ENCODE assay signal across 21 cellular contexts in the genomic region with DNA sequence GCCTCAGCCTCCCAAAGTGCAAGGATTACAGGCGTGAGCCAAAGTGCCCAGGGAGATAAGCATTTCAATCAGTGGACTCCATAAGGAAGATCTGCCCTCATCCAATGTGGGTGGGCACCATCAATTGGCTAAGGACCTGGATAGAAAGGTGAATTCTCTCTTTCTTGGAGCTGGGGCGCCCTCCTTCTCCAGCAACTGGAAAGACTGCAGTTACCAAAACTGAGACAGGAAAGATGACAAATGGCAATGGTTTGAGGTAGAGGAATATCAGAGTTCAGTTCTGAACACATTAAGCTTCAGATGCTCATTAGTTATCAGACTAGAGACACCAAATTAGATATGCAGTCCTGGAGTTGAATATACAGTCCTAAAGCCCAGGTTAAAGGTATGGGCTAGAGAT. TPM values are rescaled to one million over a fixed set of nuclear protein-coding genes. Genes with fewer than 3 reads are reported as not detected.
DNase-seq lines count a peak whose midpoint lies in the region; ATAC-seq and TF ChIP-seq lines count a peak whose summit lies in the region.
"Had no signal": no experiment of that assay in that cellular context is flagged by ENCODE, and none has a peak within 500 bp of the region (broad histone marks: within the 10 kb centered on the region; RNA-seq: fewer than 3 reads in every experiment).

No MANE protein-coding gene starts in this region.

- RAD21 ChIA-PET in HCT116 (lab: Charles Lee; ENCODE audit: low non-redundant PET in 1 of 2, low total read pairs in 2 of 2, uncharacterized antibody in 2 of 2, unreplicated experiment in 2 of 2), result no interaction called here

- ATAC-seq in activated naive CD4-positive, alpha-beta T cell treated with anti-CD3 and anti-CD28 coated beads, Interleukin-2, amount 50 U/mL, for 72 hours, result peak; percentile 41 to 43
- ATAC-seq in HCT116, result peak; percentile 69
- peak; percentile 89 for ATAC-seq in WTC11
- ATAC-seq in HG02970 (IDR thresholded peaks at IDR 0.05; ENCODE audit: low FRiP score, unreplicated experiment), result no peak

- CTCF ChIA-PET in HCT116 (lab: Charles Lee) (interaction anchor here (0.9 to 1.3 kb wide), 3 partner anchors 9 to 252 kb away, joined by 3 to 9 read pairs (median 3); no protein-coding TSS in a partner anchor), WTC11 (lab: Charles Lee) (interaction anchor here (1.0 to 1.4 kb wide), 7 partner anchors 15 to 252 kb away, joined by 4 to 8 read pairs (median 5); no protein-coding TSS in a partner anchor)

- TF ChIP-seq CTCF in HCT116 (IDR thresholded peaks at IDR 0.05 in 2 of 3, conservative IDR thresholded peaks at IDR 0.05 in 1 of 3; ENCODE audit: borderline replicate concordance in 1 of 3, insufficient read depth in 1 of 3, low read depth in 2 of 3, low read length in 2 of 3) (peak; percentile 33 to 51 (median 43); a peak in 5 of 6 replicates), WTC11 (IDR thresholded peaks at IDR 0.05) (no peak)

- H3K27ac Mint-ChIP-seq in activated naive CD4-positive, alpha-beta T cell treated with anti-CD3 and anti-CD28 coated beads, Interleukin-2, amount 50 U/mL, for 72 hours, result no peak overlapping the region
- H3K27ac Mint-ChIP-seq in WTC11, result no peak overlapping the region

- H3K36me3 Mint-ChIP-seq in activated naive CD4-positive, alpha-beta T cell treated with anti-CD3 and anti-CD28 coated beads, Interleukin-2, amount 50 U/mL, for 72 hours, result peaks cover 0 to 15% of the 10 kb centered on the region in 2 donors
- H3K36me3 Mint-ChIP-seq in WTC11, result no peaks in the 10 kb centered on the region

- H3K4me2 ChIP-seq in HCT116 (ENCODE audit: low read length) (no peak overlapping the region), mesendoderm (ENCODE audit: low read length) (no peak overlapping the region)
- H3K4me2 ChIP-seq: KMS-11, smooth muscle cell had no signal

- no peaks in the 10 kb centered on the region for H3K9me2 ChIP-seq in HCT116 (ENCODE audit: insufficient read depth)

- H2BK120ac ChIP-seq in mesendoderm (ENCODE audit: low read depth, low read length), result no peak overlapping the region

- H3K27me3 ChIP-seq in HCT116 (ENCODE audit: insufficient read depth, low read length) (no peaks in the 10 kb centered on the region), mesendoderm (ENCODE audit: insufficient read depth, low read length, poor library complexity) (no peaks in the 10 kb centered on the region)
- H3K27me3 ChIP-seq: stomach, vagina had no signal

- H2AFZ ChIP-seq in HCT116 (ENCODE audit: low read depth, low read length, poor library complexity, severe bottlenecking), result no peak overlapping the region
- H2AFZ ChIP-seq: parathyroid adenoma had no signal

- no peaks in the 10 kb centered on the region for H3K27me3 Mint-ChIP-seq in WTC11 (ENCODE audit: low read depth)

- no peaks in the 10 kb centered on the region for H4K20me1 ChIP-seq in HCT116 (ENCODE audit: insufficient read depth)

- H2BK5ac ChIP-seq in mesendoderm (ENCODE audit: low read length), result no peak overlapping the region

- no peaks in the 10 kb centered on the region for H3K4me1 ChIP-seq in HCT116 (ENCODE audit: control insufficient read depth in 1 of 2, insufficient read depth in 2 of 2, low read length in 2 of 2)
- H3K4me1 ChIP-seq in mesendoderm (ENCODE audit: control insufficient read depth, low read depth, low read length), result no peaks in the 10 kb centered on the region

- DNase-seq in activated naive CD4-positive, alpha-beta T cell treated with anti-CD3 and anti-CD28 coated beads, Interleukin-2, amount 50 U/mL, for 72 hours (ENCODE audit: low spot score in 2 of 2), result no peak
- DNase-seq in activated naive CD4-positive, alpha-beta T cell treated with Interleukin-2 at 50 U/mL for 16 hours, result no peak
- no peak for DNase-seq in HCT116 (ENCODE audit: low read depth, low spot score)
- DNase-seq in WTC11 (ENCODE audit: low spot score), result peak; percentile 47
- peak; percentile 53 for DNase-seq in mesendoderm
- no peak for DNase-seq in islet precursor cell
- no peak for DNase-seq in activated T-cell treated with anti-CD3 and anti-CD28 coated beads, Interleukin-2, amount 50 U/mL, for 1 hour
- DNase-seq: activated CD4-positive, alpha-beta T cell treated with anti-CD3 and anti-CD28 coated beads for 48 hours; activated effector memory CD4-positive, alpha-beta T cell treated with Interleukin-2 at 50 U/mL for 16 hours; dermis blood vessel endothelial cell; DMS 273 treated with DMSO at 0.1 percent for 48 hours; hippocampal formation; left ventricle myocardium inferior; NCI-H1694; NCI-H524 treated with DMSO at 0.1 percent for 48 hours; stomach had no signal

- H3K27ac ChIP-seq in HCT116 (ENCODE audit: low read depth, low read length) (no peak overlapping the region), mesendoderm (ENCODE audit: low read depth, low read length) (no peak overlapping the region)
- H3K27ac ChIP-seq: KMS-11, left ventricle myocardium inferior, parathyroid adenoma, stomach, vagina had no signal

- H4K8ac ChIP-seq in mesendoderm (ENCODE audit: low read depth, low read length), result no peak overlapping the region

- H2AK5ac ChIP-seq in mesendoderm (ENCODE audit: low read length), result no peak overlapping the region

- no CpG with 5 or more reads among the region's 2 CpGs for WGBS in mesendoderm (ENCODE audit: extremely low coverage, insufficient coverage, low lambda C conversion rate)

- H3K23ac ChIP-seq in mesendoderm (ENCODE audit: low read length), result no peak overlapping the region

- no TSS peak for BruUV-seq in HCT116 (replicated peaks; lab: Mats Ljungman, UMichigan)

- TF ChIP-seq POLR2A in HCT116 (IDR thresholded peaks at IDR 0.05; ENCODE audit: borderline replicate concordance, extremely low read depth, insufficient read depth, insufficient read length), result no peak

- POLR2A ChIA-PET in HCT116 (lab: Charles Lee) (interaction anchor here (0.6 kb wide), 1 partner anchor 36 kb away, joined by 3 read pairs; no protein-coding TSS in a partner anchor), WTC11 (lab: Charles Lee) (no interaction called here)

- no peaks in the 10 kb centered on the region for H3K36me3 ChIP-seq in HCT116 (ENCODE audit: control insufficient read depth in 1 of 2, insufficient read depth in 2 of 2, low read length in 2 of 2)
- H3K36me3 ChIP-seq in mesendoderm (ENCODE audit: control insufficient read depth, insufficient read depth, low read length), result no peaks in the 10 kb centered on the region
- H3K36me3 ChIP-seq: left ventricle myocardium inferior, vagina had no signal

- no peaks in the 10 kb centered on the region for H3K9me3 Mint-ChIP-seq in activated naive CD4-positive, alpha-beta T cell treated with anti-CD3 and anti-CD28 coated beads, Interleukin-2, amount 50 U/mL, for 72 hours
- no peaks in the 10 kb centered on the region for H3K9me3 Mint-ChIP-seq in WTC11

- H3K9ac ChIP-seq in HCT116 (ENCODE audit: low read length), result no peak overlapping the region
- H3K9ac ChIP-seq in mesendoderm (ENCODE audit: low read length), result no peak overlapping the region
- H3K9ac ChIP-seq: KMS-11, parathyroid adenoma had no signal

- H4K5ac ChIP-seq in mesendoderm (ENCODE audit: low read length), result no peak overlapping the region

- no peak overlapping the region for H3K4me3 Mint-ChIP-seq in WTC11

- H3K9me3 ChIP-seq in HCT116 (ENCODE audit: control insufficient read depth in 1 of 2, insufficient read depth in 1 of 2, low read depth in 1 of 2, low read length in 2 of 2), result no peaks in the 10 kb centered on the region
- H3K9me3 ChIP-seq: left ventricle myocardium inferior, stomach, vagina had no signal

- H3K56ac ChIP-seq in mesendoderm (ENCODE audit: low read length), result no peak overlapping the region

- peaks cover 2% of the 10 kb centered on the region for H3K79me1 ChIP-seq in mesendoderm (ENCODE audit: low read length)

- H3K4me3 ChIP-seq in HCT116 (replicated peaks in 1 of 2; ENCODE audit: low read depth in 1 of 2, low read length in 2 of 2), result no peak overlapping the region
- no peak overlapping the region for H3K4me3 ChIP-seq in mesendoderm (ENCODE audit: low read length)
- H3K4me3 ChIP-seq: left ventricle myocardium inferior, smooth muscle cell, stomach, vagina had no signal

- peak; percentile 63 for TF ChIP-seq RAD21 in HCT116 (IDR thresholded peaks at IDR 0.05; ENCODE audit: low read depth)

- no peak overlapping the region for H3K18ac ChIP-seq in mesendoderm (ENCODE audit: low read length)

- no peak overlapping the region for H3K4ac ChIP-seq in mesendoderm (ENCODE audit: low read depth, low read length)

- intact Hi-C loops in HCT116 (cut with micrococcal nuclease), result loop anchor here (5.0 kb wide), 1 partner anchor 252 kb away; no protein-coding TSS in a partner anchor

- H3K79me2 ChIP-seq in HCT116 (ENCODE audit: insufficient read depth, low read length) (no peaks in the 10 kb centered on the region), mesendoderm (ENCODE audit: control insufficient read depth, insufficient read depth, low read length) (no peaks in the 10 kb centered on the region)

- peaks cover under 1% of the 10 kb centered on the region for H3K4me1 Mint-ChIP-seq in WTC11

- H2BK15ac ChIP-seq in mesendoderm (replicated peaks; ENCODE audit: low read depth), result no peak overlapping the region

TF ChIP-seq in HCT116, 20 proteins besides CTCF, POLR2A, EP300 and RAD21 (continues in another document):
- TF ChIP-seq SRF (IDR thresholded peaks at IDR 0.05; ENCODE audit: low read depth) (no peak), EZH2phosphoT487 (IDR thresholded peaks at IDR 0.05; ENCODE audit: borderline replicate concordance) (no peak), ZNF274 (IDR thresholded peaks at IDR 0.05; ENCODE audit: low read depth, low read length) (no peak)

TF ChIP-seq in WTC11, 78 proteins besides CTCF, POLR2A, EP300 and RAD21 (continues in another document):
- no peak for TF ChIP-seq ZNF219 (CRISPR knock-in tag; IDR thresholded peaks at IDR 0.05; ENCODE audit: borderline replicate concordance)

RNA-seq across cellular contexts. Expression of gene ELF1, which starts 10.5 kb away (rescaled TPM):
- total RNA-seq in activated naive CD4-positive, alpha-beta T cell treated with anti-CD3 and anti-CD28 coated beads, Interleukin-2, amount 50 U/mL, for 72 hours, result 10 to 100 TPM; 62.0 to 86.2 TPM
- total RNA-seq in HCT116 (2021; ENCODE audit: unreplicated experiment) (30.0 TPM), WTC11 (2021) (17.4 to 19.3 TPM (median 18.7 TPM) in 3 replicates)
- 13.3 and 17.1 TPM in 2 replicates for polyA plus RNA-seq in HCT116 (2012)
- 13.8 TPM for polyA plus RNA-seq in mesendoderm (2013, experiment 1 of 2)
- 14.7 TPM for polyA plus RNA-seq in mesendoderm (2013, experiment 2 of 2)

RNA-seq across cellular contexts. Expression of gene WBP4, which starts 31.7 kb away (rescaled TPM):
- 10 to 100 TPM in 1 of 2 donors, 1 to 10 TPM in 1; 5.5 to 11.4 TPM for total RNA-seq in activated naive CD4-positive, alpha-beta T cell treated with anti-CD3 and anti-CD28 coated beads, Interleukin-2, amount 50 U/mL, for 72 hours
- total RNA-seq in HCT116 (2021; ENCODE audit: unreplicated experiment), result 14.5 TPM
- 6.2 and 9.4 TPM in 2 replicates for polyA plus RNA-seq in HCT116 (2012)
- total RNA-seq in WTC11 (2021), result 9.6 to 10.5 TPM (median 10.2 TPM) in 3 replicates
- polyA plus RNA-seq in mesendoderm (2013, experiment 1 of 2), result 22.1 TPM
- 23.0 TPM for polyA plus RNA-seq in mesendoderm (2013, experiment 2 of 2)

Comparison
In these comparisons a context has a peak if more than half of its experiments do, and no peak if none do; other contexts are left out.
1. DNase-seq: peak in WTC11 (single experiment) and mesendoderm (single experiment); none in activated naive CD4-positive, alpha-beta T cell treated with anti-CD3 and anti-CD28 coated beads, Interleukin-2, amount 50 U/mL, for 72 hours (0 of 2), activated naive CD4-positive, alpha-beta T cell treated with Interleukin-2 at 50 U/mL for 16 hours (single experiment), HCT116 (single experiment), islet precursor cell (single experiment) and activated T-cell treated with anti-CD3 and anti-CD28 coated beads, Interleukin-2, amount 50 U/mL, for 1 hour (single experiment).